In the genomic region with DNA sequence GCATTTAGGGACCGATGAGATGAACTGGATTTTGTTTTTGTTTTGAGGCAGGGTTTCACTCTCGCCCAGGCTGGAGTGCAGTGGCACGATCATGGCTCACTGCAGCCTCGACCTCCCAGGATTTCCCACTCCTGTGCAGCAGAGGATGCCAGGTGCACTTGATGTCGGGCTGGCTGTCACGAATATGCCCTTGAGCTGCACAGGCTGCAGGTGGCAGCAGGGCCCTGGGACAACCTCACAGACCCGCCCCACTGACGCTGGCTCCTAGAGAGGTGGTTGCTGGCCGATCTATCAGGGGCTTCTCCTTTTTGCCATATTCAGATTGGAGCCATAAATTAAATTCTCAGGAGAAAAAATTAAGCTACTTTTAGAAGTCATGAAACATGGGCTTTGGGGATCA, we compare ENCODE assay signal across 13 cellular contexts. TPM values are rescaled to one million over a fixed set of nuclear protein-coding genes. Genes with fewer than 3 reads are reported as not detected.
A peak's percentile ranks its signal among the peaks of the same experiment; 100 is the strongest.
DNase-seq lines count a peak whose midpoint lies in the region; ATAC-seq and TF ChIP-seq lines count a peak whose summit lies in the region.
"Had no signal": no experiment of that assay in that cellular context is flagged by ENCODE, and none has a peak within 500 bp of the region (broad histone marks: within the 10 kb centered on the region; RNA-seq: fewer than 3 reads in every experiment).

No MANE protein-coding gene starts in this region.

- no peaks in the 10 kb centered on the region for H3K36me3 Mint-ChIP-seq in activated CD4-positive, alpha-beta memory T cell treated with anti-CD3 and anti-CD28 coated beads for 36 hours
- H3K36me3 Mint-ChIP-seq in activated CD4-positive, alpha-beta memory T cell treated with anti-CD3 and anti-CD28 coated beads, Interleukin-2, amount 10 ng/mL, durations not matched to agents 7 days and 5 days (ENCODE audit: low read depth), result peaks cover 3% of the 10 kb centered on the region
- H3K36me3 Mint-ChIP-seq in T-cell, result no peaks in the 10 kb centered on the region

- H4K8ac ChIP-seq in neuronal stem cell (ENCODE audit: low read depth, low read length), result no peak overlapping the region

- WGBS in neuronal stem cell (ENCODE audit: extremely low coverage in 2 of 2, insufficient read length in 2 of 2, insufficient replicate concordance in 1 of 2), 2 donors, result no CpG with 5 or more reads among the region's 9 CpGs

- H3K9me3 ChIP-seq in neuronal stem cell (replicated peaks in 1 of 2; ENCODE audit: control insufficient read depth in 2 of 2, insufficient read depth in 1 of 2, low read depth in 1 of 2, low read length in 2 of 2), result peaks cover 2 to 4% of the 10 kb centered on the region in 2 donors
- H3K9me3 ChIP-seq: gastroesophageal sphincter, uterus had no signal

- H3K4me2 ChIP-seq in neuronal stem cell (ENCODE audit: insufficient read depth, low read length, poor library complexity, severe bottlenecking), result no peak overlapping the region

- H2BK12ac ChIP-seq in neuronal stem cell (ENCODE audit: low read length), result no peak overlapping the region

- H3K27me3 ChIP-seq in neuronal stem cell (ENCODE audit: control insufficient read depth in 3 of 3, insufficient read depth in 3 of 3, low read depth in 1 of 3, low read length in 3 of 3), result peaks cover 0 to under 1% (median 0%) of the 10 kb centered on the region in 3 experiments
- H3K27me3 ChIP-seq: uterus had no signal

- DNase-seq in activated CD4-positive, alpha-beta memory T cell treated with anti-CD3 and anti-CD28 coated beads for 36 hours, result peak; percentile 39
- no peak for DNase-seq in activated CD4-positive, alpha-beta memory T cell treated with anti-CD3 and anti-CD28 coated beads, Interleukin-2, amount 10 ng/mL, durations not matched to agents 7 days and 5 days
- no peak for DNase-seq in LNCaP clone FGC (ENCODE audit: low read depth)
- peak in 4 of 34 experiments; percentile 36 to 44 (median 38) for DNase-seq in T-cell
- no peak for DNase-seq in neuronal stem cell (ENCODE audit: low spot score)
- no peak for DNase-seq in activated CD4-positive, CD25-positive, alpha-beta regulatory T cell (lab: John Stamatoyannopoulos, UW)
- DNase-seq in T-helper 9 cell, result no peak
- DNase-seq: left cardiac atrium; occipital lobe; stimulated activated CD4-positive, alpha-beta T cell treated with anti-CD3 and anti-CD28 coated beads, Interleukin-12 subunit alpha, Interleukin-12 subunit beta, amount 100 ng/mL, for 4 hours; uterus had no signal

- H3K79me1 ChIP-seq in neuronal stem cell (ENCODE audit: low read depth, low read length), result peaks cover 2% of the 10 kb centered on the region

- intact Hi-C loops in activated CD4-positive, alpha-beta memory T cell treated with anti-CD3 and anti-CD28 coated beads for 36 hours (cut with micrococcal nuclease), result loop anchor here (2.0 kb wide), 1 partner anchor 33 kb away; the partner anchor contains the start of gene NQO2

- no peak overlapping the region for H2AK5ac ChIP-seq in neuronal stem cell (ENCODE audit: low read depth, low read length)

- no peak overlapping the region for H3K4me3 Mint-ChIP-seq in activated CD4-positive, alpha-beta memory T cell treated with anti-CD3 and anti-CD28 coated beads for 36 hours
- H3K4me3 Mint-ChIP-seq in activated CD4-positive, alpha-beta memory T cell treated with anti-CD3 and anti-CD28 coated beads, Interleukin-2, amount 10 ng/mL, durations not matched to agents 7 days and 5 days, result no peak overlapping the region
- no peak overlapping the region for H3K4me3 Mint-ChIP-seq in T-cell

- no peaks in the 10 kb centered on the region for H3K9me3 Mint-ChIP-seq in activated CD4-positive, alpha-beta memory T cell treated with anti-CD3 and anti-CD28 coated beads for 36 hours
- peaks cover 3% of the 10 kb centered on the region for H3K9me3 Mint-ChIP-seq in activated CD4-positive, alpha-beta memory T cell treated with anti-CD3 and anti-CD28 coated beads, Interleukin-2, amount 10 ng/mL, durations not matched to agents 7 days and 5 days
- H3K9me3 Mint-ChIP-seq in T-cell, result peaks cover 0 to 8% (median 0%) of the 10 kb centered on the region in 3 donors

- peak; percentile 49 to 78 (median 63) for ATAC-seq in T-cell (replicated peaks in 1 of 4)
- no peak for ATAC-seq in GM21360 (IDR thresholded peaks at IDR 0.05; ENCODE audit: unreplicated experiment)
- ATAC-seq: gastroesophageal sphincter, left cardiac atrium had no signal

- TF ChIP-seq CTCF in LNCaP clone FGC (IDR thresholded peaks at IDR 0.05; ENCODE audit: control insufficient read depth, extremely low read depth, insufficient read depth), result 0 out of 2 replicates have a peak, but pooled peaks have one; percentile 22

- H3K18ac ChIP-seq in neuronal stem cell (ENCODE audit: low read length), result peak overlapping the region; percentile 49

- H4K91ac ChIP-seq in neuronal stem cell (ENCODE audit: low read depth, low read length, poor library complexity), result no peak overlapping the region

- CTCF ChIA-PET in activated CD4-positive, alpha-beta memory T cell treated with anti-CD3 and anti-CD28 coated beads for 36 hours (lab: Charles Lee), result no interaction called here
- CTCF ChIA-PET in activated CD4-positive, alpha-beta memory T cell treated with anti-CD3 and anti-CD28 coated beads, Interleukin-2, amount 10 ng/mL, durations not matched to agents 7 days and 5 days (lab: Charles Lee), result interaction anchor here (0.7 kb wide), 1 partner anchor 263 kb away, joined by 3 read pairs; no protein-coding TSS in a partner anchor
- CTCF ChIA-PET in T-cell (lab: Charles Lee), result interaction anchor here in 1 of 2 donors (0.5 kb wide), 1 partner anchor 30 kb away, joined by 3 read pairs; no protein-coding TSS in a partner anchor

- no peak overlapping the region for H3K23ac ChIP-seq in neuronal stem cell (ENCODE audit: low read depth, low read length, poor library complexity)

- POLR2A ChIA-PET in activated CD4-positive, alpha-beta memory T cell treated with anti-CD3 and anti-CD28 coated beads for 36 hours (lab: Charles Lee), result no interaction called here
- POLR2A ChIA-PET in activated CD4-positive, alpha-beta memory T cell treated with anti-CD3 and anti-CD28 coated beads, Interleukin-2, amount 10 ng/mL, durations not matched to agents 7 days and 5 days (lab: Charles Lee), result interaction anchor here (0.6 to 1.2 kb wide), 3 partner anchors 9 to 47 kb away, joined by 3 to 4 read pairs (median 3); no protein-coding TSS in a partner anchor
- POLR2A ChIA-PET in T-cell (lab: Charles Lee), result no interaction called here

- H3K4me3 ChIP-seq in LNCaP clone FGC (ENCODE audit: low read depth, low read length), result no peak overlapping the region
- H3K4me3 ChIP-seq in neuronal stem cell (ENCODE audit: low read length in 2 of 2), result no peak overlapping the region
- H3K4me3 ChIP-seq: gastroesophageal sphincter, uterus had no signal

- H2AFZ ChIP-seq in neuronal stem cell (ENCODE audit: low read length), result no peak overlapping the region

- H3K4me1 ChIP-seq in neuronal stem cell (ENCODE audit: control insufficient read depth in 2 of 2, insufficient read depth in 1 of 2, low read depth in 1 of 2, low read length in 2 of 2), result peaks cover 0 to 6% of the 10 kb centered on the region in 2 donors
- H3K4me1 ChIP-seq: gastroesophageal sphincter, uterus had no signal

- H2BK120ac ChIP-seq in neuronal stem cell (ENCODE audit: low read depth, low read length), result no peak overlapping the region

- H3K9ac ChIP-seq in neuronal stem cell (ENCODE audit: low read depth, low read length, poor library complexity), result no peak overlapping the region

- no peak overlapping the region for H2BK15ac ChIP-seq in neuronal stem cell (ENCODE audit: low read length)

- no peak overlapping the region for H3K14ac ChIP-seq in neuronal stem cell (ENCODE audit: low read length)

- H2BK5ac ChIP-seq in neuronal stem cell (ENCODE audit: low read length), result no peak overlapping the region

- peaks cover 11% of the 10 kb centered on the region for H3K4me1 Mint-ChIP-seq in activated CD4-positive, alpha-beta memory T cell treated with anti-CD3 and anti-CD28 coated beads for 36 hours (ENCODE audit: low read depth)
- H3K4me1 Mint-ChIP-seq in activated CD4-positive, alpha-beta memory T cell treated with anti-CD3 and anti-CD28 coated beads, Interleukin-2, amount 10 ng/mL, durations not matched to agents 7 days and 5 days, result peaks cover 20% of the 10 kb centered on the region
- peaks cover 6 to 18% (median 17%) of the 10 kb centered on the region in 3 donors for H3K4me1 Mint-ChIP-seq in T-cell

- no peak overlapping the region for H3K27ac Mint-ChIP-seq in activated CD4-positive, alpha-beta memory T cell treated with anti-CD3 and anti-CD28 coated beads for 36 hours
- no peak overlapping the region for H3K27ac Mint-ChIP-seq in activated CD4-positive, alpha-beta memory T cell treated with anti-CD3 and anti-CD28 coated beads, Interleukin-2, amount 10 ng/mL, durations not matched to agents 7 days and 5 days
- no peak overlapping the region for H3K27ac Mint-ChIP-seq in T-cell

- H3K27me3 Mint-ChIP-seq in activated CD4-positive, alpha-beta memory T cell treated with anti-CD3 and anti-CD28 coated beads for 36 hours, result no peaks in the 10 kb centered on the region
- H3K27me3 Mint-ChIP-seq in activated CD4-positive, alpha-beta memory T cell treated with anti-CD3 and anti-CD28 coated beads, Interleukin-2, amount 10 ng/mL, durations not matched to agents 7 days and 5 days, result peaks cover 18% of the 10 kb centered on the region
- H3K27me3 Mint-ChIP-seq in T-cell, result peaks cover 0 to 4% of the 10 kb centered on the region in 2 donors

- no peak overlapping the region for H3K27ac ChIP-seq in neuronal stem cell (replicated peaks; ENCODE audit: low read length)
- H3K27ac ChIP-seq: gastroesophageal sphincter, uterus had no signal

- H3K4ac ChIP-seq in neuronal stem cell (ENCODE audit: low read length), result no peak overlapping the region

- H3K36me3 ChIP-seq in neuronal stem cell (replicated peaks in 1 of 2; ENCODE audit: control insufficient read depth in 2 of 2, insufficient read depth in 2 of 2, low read length in 2 of 2), result no peaks in the 10 kb centered on the region
- H3K36me3 ChIP-seq: gastroesophageal sphincter, uterus had no signal

RNA-seq across cellular contexts. Expression of gene NQO2, which starts 32.2 kb away (rescaled TPM):
- 10 to 100 TPM; 36.1 to 38.9 TPM for total RNA-seq in activated CD4-positive, alpha-beta memory T cell treated with anti-CD3 and anti-CD28 coated beads for 36 hours
- total RNA-seq in activated CD4-positive, alpha-beta memory T cell treated with anti-CD3 and anti-CD28 coated beads, Interleukin-2, amount 10 ng/mL, durations not matched to agents 7 days and 5 days, result 10 to 100 TPM; 37.7 to 38.4 TPM
- total RNA-seq in T-cell, result 10 to 100 TPM in 4 of 5 donors, 1 to 10 TPM in 1; 9.1 to 54.6 (median 33.0) TPM
- 28.9 TPM for polyA plus RNA-seq in neuronal stem cell (2013, experiment 1 of 2)
- polyA plus RNA-seq in neuronal stem cell (2013, experiment 2 of 2), result 28.0 TPM

RNA-seq across cellular contexts. Expression of gene RIPK1, which starts 36.4 kb away (rescaled TPM):
- 10 to 100 TPM; 18.5 to 18.6 TPM for total RNA-seq in activated CD4-positive, alpha-beta memory T cell treated with anti-CD3 and anti-CD28 coated beads for 36 hours
- total RNA-seq in activated CD4-positive, alpha-beta memory T cell treated with anti-CD3 and anti-CD28 coated beads, Interleukin-2, amount 10 ng/mL, durations not matched to agents 7 days and 5 days, result 10 to 100 TPM; 33.1 to 33.3 TPM
- 10 to 100 TPM; 22.5 to 33.8 (median 31.7) TPM for total RNA-seq in T-cell
- 4.6 TPM for polyA plus RNA-seq in neuronal stem cell (2013, experiment 1 of 2)
- 4.5 TPM for polyA plus RNA-seq in neuronal stem cell (2013, experiment 2 of 2)
